ENCODE assay signal across 1 cellular context in the genomic region with DNA sequence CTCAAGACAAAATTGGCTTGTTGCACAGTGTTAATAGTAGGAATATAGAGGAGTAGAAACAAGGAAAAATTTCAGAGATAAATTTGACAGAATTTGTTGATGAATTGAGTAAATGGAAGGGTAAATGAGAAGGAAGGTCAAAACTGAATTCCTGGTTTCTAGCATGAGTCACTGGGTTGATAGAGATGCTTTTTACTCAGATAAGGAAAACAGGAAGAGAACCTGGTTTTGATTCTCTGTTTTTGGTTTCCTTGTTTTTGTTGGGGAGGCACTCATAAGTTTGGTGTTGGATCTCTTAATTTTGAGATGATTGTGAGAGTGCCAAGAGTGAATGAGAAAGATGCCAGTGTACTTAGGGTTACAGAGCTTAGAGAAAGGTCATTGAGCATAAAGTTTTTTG.
TF ChIP-seq lines count a peak whose summit lies in the region.

No MANE protein-coding gene starts in this region.

TF ChIP-seq in HepG2, 621 proteins besides CTCF, POLR2A, EP300 and RAD21 (continued from another document):
- TF ChIP-seq, protein P1, sequence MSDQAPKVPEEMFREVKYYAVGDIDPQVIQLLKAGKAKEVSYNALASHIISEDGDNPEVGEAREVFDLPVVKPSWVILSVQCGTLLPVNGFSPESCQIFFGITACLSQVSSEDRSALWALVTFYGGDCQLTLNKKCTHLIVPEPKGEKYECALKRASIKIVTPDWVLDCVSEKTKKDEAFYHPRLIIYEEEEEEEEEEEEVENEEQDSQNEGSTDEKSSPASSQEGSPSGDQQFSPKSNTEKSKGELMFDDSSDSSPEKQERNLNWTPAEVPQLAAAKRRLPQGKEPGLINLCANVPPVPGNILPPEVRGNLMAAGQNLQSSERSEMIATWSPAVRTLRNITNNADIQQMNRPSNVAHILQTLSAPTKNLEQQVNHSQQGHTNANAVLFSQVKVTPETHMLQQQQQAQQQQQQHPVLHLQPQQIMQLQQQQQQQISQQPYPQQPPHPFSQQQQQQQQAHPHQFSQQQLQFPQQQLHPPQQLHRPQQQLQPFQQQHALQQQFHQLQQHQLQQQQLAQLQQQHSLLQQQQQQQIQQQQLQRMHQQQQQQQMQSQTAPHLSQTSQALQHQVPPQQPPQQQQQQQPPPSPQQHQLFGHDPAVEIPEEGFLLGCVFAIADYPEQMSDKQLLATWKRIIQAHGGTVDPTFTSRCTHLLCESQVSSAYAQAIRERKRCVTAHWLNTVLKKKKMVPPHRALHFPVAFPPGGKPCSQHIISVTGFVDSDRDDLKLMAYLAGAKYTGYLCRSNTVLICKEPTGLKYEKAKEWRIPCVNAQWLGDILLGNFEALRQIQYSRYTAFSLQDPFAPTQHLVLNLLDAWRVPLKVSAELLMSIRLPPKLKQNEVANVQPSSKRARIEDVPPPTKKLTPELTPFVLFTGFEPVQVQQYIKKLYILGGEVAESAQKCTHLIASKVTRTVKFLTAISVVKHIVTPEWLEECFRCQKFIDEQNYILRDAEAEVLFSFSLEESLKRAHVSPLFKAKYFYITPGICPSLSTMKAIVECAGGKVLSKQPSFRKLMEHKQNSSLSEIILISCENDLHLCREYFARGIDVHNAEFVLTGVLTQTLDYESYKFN (CRISPR knock-in tag; conservative IDR thresholded peaks at IDR 0.05) = no peak
- no peak for TF ChIP-seq ZNF792 (CRISPR knock-in tag; IDR thresholded peaks at IDR 0.05)
- TF ChIP-seq, protein P2, sequence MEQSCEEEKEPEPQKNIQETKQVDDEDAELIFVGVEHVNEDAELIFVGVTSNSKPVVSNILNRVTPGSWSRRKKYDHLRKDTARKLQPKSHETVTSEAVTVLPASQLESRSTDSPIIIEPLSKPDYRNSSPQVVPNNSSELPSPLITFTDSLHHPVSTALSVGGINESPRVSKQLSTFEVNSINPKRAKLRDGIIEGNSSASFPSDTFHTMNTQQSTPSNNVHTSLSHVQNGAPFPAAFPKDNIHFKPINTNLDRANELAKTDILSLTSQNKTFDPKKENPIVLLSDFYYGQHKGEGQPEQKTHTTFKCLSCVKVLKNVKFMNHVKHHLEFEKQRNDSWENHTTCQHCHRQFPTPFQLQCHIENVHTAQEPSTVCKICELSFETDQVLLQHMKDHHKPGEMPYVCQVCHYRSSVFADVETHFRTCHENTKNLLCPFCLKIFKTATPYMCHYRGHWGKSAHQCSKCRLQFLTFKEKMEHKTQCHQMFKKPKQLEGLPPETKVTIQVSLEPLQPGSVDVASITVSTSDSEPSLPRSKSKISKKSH (CRISPR knock-in tag; IDR thresholded peaks at IDR 0.05; ENCODE audit: borderline replicate concordance) = no peak
- no peak for TF ChIP-seq SALL2 (CRISPR knock-in tag; IDR thresholded peaks at IDR 0.05)
- no peak for TF ChIP-seq TP53 (CRISPR knock-in tag; conservative IDR thresholded peaks at IDR 0.05)
- TF ChIP-seq, protein P3, sequence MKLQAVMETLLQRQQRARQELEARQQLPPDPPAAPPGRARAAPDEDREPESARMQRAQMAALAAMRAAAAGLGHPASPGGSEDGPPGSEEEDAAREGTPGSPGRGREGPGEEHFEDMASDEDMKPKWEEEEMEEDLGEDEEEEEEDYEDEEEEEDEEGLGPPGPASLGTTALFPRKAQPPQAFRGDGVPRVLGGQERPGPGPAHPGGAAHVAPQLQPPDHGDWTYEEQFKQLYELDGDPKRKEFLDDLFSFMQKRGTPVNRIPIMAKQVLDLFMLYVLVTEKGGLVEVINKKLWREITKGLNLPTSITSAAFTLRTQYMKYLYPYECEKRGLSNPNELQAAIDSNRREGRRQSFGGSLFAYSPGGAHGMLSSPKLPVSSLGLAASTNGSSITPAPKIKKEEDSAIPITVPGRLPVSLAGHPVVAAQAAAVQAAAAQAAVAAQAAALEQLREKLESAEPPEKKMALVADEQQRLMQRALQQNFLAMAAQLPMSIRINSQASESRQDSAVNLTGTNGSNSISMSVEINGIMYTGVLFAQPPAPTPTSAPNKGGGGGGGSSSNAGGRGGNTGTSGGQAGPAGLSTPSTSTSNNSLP (IDR thresholded peaks at IDR 0.05; ENCODE audit: low read depth, low read length) = no peak
- TF ChIP-seq, protein P4, sequence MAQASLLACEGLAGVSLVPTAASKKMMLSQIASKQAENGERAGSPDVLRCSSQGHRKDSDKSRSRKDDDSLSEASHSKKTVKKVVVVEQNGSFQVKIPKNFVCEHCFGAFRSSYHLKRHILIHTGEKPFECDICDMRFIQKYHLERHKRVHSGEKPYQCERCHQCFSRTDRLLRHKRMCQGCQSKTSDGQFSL (CRISPR knock-in tag; IDR thresholded peaks at IDR 0.05) = no peak
- TF ChIP-seq POLR2AphosphoS5 (IDR thresholded peaks at IDR 0.05; ENCODE audit: low read depth, low read length) = no peak
- no peak for TF ChIP-seq ZKSCAN1 (IDR thresholded peaks at IDR 0.05; ENCODE audit: low read length)
- no peak for TF ChIP-seq ZNF598 (CRISPR knock-in tag; IDR thresholded peaks at IDR 0.05; ENCODE audit: borderline replicate concordance)
- no peak for TF ChIP-seq HDAC6 (IDR thresholded peaks at IDR 0.05; ENCODE audit: low read depth, low read length)
- TF ChIP-seq, protein P5, sequence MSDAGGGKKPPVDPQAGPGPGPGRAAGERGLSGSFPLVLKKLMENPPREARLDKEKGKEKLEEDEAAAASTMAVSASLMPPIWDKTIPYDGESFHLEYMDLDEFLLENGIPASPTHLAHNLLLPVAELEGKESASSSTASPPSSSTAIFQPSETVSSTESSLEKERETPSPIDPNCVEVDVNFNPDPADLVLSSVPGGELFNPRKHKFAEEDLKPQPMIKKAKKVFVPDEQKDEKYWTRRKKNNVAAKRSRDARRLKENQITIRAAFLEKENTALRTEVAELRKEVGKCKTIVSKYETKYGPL (CRISPR knock-in tag; IDR thresholded peaks at IDR 0.05) = no peak
- TF ChIP-seq, protein P6, sequence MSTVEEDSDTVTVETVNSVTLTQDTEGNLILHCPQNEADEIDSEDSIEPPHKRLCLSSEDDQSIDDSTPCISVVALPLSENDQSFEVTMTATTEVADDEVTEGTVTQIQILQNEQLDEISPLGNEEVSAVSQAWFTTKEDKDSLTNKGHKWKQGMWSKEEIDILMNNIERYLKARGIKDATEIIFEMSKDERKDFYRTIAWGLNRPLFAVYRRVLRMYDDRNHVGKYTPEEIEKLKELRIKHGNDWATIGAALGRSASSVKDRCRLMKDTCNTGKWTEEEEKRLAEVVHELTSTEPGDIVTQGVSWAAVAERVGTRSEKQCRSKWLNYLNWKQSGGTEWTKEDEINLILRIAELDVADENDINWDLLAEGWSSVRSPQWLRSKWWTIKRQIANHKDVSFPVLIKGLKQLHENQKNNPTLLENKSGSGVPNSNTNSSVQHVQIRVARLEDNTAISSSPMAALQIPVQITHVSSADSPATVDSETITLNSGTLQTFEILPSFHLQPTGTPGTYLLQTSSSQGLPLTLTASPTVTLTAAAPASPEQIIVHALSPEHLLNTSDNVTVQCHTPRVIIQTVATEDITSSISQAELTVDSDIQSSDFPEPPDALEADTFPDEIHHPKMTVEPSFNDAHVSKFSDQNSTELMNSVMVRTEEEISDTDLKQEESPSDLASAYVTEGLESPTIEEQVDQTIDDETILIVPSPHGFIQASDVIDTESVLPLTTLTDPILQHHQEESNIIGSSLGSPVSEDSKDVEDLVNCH (CRISPR knock-in tag; IDR thresholded peaks at IDR 0.05) = no peak
- TF ChIP-seq ZNF777 (CRISPR knock-in tag; IDR thresholded peaks at IDR 0.05) = no peak
TF ChIP-seq in HepG2: peak in this region for 0.
